ENCODE assay signal across 1 cellular context in the genomic region with DNA sequence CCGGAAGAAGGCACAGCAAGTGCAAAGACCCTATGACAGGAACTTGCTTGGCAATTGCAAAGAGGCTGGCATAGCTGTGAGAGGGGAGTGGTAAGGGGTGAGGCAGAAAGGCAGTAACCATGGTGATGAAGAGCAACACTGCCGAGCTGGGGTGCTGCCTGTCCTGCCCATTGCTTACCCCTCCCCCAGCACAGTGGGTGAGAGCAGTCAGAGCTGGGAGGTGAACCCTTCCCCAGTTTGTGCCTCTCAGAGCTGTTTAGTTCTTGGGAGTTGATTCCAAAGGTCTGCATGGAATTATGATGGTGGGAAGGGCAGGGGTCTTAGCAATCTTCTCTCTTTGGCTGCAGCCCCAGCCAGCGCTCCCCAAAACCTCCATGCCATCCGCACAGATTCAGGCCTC.
TF ChIP-seq lines count a peak whose summit lies in the region.

No MANE protein-coding gene starts in this region.

TF ChIP-seq in HepG2, 621 proteins besides CTCF, POLR2A, EP300 and RAD21:
- no peak for TF ChIP-seq CENPX (CRISPR knock-in tag; IDR thresholded peaks at IDR 0.05)
- TF ChIP-seq, protein P1, sequence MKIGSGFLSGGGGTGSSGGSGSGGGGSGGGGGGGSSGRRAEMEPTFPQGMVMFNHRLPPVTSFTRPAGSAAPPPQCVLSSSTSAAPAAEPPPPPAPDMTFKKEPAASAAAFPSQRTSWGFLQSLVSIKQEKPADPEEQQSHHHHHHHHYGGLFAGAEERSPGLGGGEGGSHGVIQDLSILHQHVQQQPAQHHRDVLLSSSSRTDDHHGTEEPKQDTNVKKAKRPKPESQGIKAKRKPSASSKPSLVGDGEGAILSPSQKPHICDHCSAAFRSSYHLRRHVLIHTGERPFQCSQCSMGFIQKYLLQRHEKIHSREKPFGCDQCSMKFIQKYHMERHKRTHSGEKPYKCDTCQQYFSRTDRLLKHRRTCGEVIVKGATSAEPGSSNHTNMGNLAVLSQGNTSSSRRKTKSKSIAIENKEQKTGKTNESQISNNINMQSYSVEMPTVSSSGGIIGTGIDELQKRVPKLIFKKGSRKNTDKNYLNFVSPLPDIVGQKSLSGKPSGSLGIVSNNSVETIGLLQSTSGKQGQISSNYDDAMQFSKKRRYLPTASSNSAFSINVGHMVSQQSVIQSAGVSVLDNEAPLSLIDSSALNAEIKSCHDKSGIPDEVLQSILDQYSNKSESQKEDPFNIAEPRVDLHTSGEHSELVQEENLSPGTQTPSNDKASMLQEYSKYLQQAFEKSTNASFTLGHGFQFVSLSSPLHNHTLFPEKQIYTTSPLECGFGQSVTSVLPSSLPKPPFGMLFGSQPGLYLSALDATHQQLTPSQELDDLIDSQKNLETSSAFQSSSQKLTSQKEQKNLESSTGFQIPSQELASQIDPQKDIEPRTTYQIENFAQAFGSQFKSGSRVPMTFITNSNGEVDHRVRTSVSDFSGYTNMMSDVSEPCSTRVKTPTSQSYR (CRISPR knock-in tag; IDR thresholded peaks at IDR 0.05; ENCODE audit: borderline replicate concordance) = peak; percentile 81
- TF ChIP-seq NFIC (IDR thresholded peaks at IDR 0.05; ENCODE audit: low read length) = 0 out of 2 replicates have a peak, but pooled peaks have one; percentile 3
- TF ChIP-seq RBFOX2 (IDR thresholded peaks at IDR 0.05; ENCODE audit: low read depth, low read length) = 0 out of 2 replicates have a peak, but pooled peaks have one; percentile 26
- TF ChIP-seq, protein P2, sequence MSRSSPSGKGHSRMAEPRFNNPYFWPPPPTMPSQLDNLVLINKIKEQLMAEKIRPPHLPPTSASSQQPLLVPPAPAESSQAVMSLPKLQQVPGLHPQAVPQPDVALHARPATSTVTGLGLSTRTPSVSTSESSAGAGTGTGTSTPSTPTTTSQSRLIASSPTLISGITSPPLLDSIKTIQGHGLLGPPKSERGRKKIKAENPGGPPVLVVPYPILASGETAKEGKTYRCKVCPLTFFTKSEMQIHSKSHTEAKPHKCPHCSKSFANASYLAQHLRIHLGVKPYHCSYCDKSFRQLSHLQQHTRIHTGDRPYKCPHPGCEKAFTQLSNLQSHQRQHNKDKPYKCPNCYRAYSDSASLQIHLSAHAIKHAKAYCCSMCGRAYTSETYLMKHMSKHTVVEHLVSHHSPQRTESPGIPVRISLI (CRISPR knock-in tag; IDR thresholded peaks at IDR 0.05; ENCODE audit: borderline replicate concordance) = no peak
- 0 out of 2 replicates have a peak, but pooled peaks have one; percentile 26 for TF ChIP-seq ZNF816 (CRISPR knock-in tag; IDR thresholded peaks at IDR 0.05; ENCODE audit: borderline replicate concordance)
- peak; percentile 63; the same call in 1 of the 2 replicates for TF ChIP-seq PPARG (CRISPR knock-in tag; conservative IDR thresholded peaks at IDR 0.05)
- TF ChIP-seq SP140L (CRISPR knock-in tag; IDR thresholded peaks at IDR 0.05; ENCODE audit: borderline replicate concordance) = no peak
- TF ChIP-seq, protein P3, sequence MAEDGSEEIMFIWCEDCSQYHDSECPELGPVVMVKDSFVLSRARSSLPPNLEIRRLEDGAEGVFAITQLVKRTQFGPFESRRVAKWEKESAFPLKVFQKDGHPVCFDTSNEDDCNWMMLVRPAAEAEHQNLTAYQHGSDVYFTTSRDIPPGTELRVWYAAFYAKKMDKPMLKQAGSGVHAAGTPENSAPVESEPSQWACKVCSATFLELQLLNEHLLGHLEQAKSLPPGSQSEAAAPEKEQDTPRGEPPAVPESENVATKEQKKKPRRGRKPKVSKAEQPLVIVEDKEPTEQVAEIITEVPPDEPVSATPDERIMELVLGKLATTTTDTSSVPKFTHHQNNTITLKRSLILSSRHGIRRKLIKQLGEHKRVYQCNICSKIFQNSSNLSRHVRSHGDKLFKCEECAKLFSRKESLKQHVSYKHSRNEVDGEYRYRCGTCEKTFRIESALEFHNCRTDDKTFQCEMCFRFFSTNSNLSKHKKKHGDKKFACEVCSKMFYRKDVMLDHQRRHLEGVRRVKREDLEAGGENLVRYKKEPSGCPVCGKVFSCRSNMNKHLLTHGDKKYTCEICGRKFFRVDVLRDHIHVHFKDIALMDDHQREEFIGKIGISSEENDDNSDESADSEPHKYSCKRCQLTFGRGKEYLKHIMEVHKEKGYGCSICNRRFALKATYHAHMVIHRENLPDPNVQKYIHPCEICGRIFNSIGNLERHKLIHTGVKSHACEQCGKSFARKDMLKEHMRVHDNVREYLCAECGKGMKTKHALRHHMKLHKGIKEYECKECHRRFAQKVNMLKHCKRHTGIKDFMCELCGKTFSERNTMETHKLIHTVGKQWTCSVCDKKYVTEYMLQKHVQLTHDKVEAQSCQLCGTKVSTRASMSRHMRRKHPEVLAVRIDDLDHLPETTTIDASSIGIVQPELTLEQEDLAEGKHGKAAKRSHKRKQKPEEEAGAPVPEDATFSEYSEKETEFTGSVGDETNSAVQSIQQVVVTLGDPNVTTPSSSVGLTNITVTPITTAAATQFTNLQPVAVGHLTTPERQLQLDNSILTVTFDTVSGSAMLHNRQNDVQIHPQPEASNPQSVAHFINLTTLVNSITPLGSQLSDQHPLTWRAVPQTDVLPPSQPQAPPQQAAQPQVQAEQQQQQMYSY (CRISPR knock-in tag; IDR thresholded peaks at IDR 0.05) = no peak
- no peak for TF ChIP-seq ZNF577 (CRISPR knock-in tag; IDR thresholded peaks at IDR 0.05; ENCODE audit: borderline replicate concordance, low read depth)
- 0 out of 2 replicates have a peak, but pooled peaks have one; percentile 2 for TF ChIP-seq ZNF543 (CRISPR knock-in tag; IDR thresholded peaks at IDR 0.05)
TF ChIP-seq in HepG2: peak in this region for 6.
